16 cellular contexts compared by ENCODE assay signal in the genomic region with DNA sequence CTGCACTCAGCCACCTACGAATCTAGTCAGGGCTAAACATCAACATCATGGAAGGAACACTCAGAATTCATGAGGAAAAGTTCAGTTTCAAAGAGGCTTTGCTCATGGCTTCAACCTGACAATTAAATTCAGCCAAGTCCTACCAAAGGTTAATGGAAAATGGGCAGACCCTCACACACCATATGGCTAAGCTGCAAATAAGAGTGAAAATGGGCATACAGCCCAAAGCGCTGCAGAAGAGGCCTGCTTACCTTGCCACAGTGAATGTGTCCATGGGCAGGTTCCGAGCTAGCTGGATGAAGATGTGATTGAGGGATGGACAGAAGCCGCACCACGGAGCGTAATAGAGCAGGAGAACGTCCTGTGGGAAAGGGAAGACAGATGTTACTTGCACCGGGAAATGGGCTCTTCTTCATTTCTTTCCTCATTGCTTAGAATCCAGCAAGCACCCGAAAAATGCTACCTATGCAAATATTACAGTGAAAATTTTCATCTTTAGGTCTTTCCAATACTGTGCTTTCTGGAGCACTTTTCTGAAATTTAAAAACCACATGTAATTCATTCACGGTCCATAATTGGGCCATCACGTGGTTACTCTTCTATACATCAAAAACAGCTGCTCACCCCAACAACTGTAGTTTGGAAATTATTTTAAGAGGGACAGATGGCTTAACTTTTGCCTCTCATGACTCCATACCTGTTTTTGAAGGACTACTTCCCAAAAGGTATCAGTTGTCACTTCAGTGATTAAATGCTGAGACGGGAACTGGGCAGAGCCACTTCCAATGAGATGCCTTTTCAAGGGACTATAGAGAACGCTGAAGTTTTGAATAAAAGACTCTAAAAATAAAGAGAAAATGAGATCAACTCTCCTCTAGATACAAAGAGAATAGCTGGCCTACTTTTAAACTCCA. TPM values are rescaled to one million over a fixed set of nuclear protein-coding genes. Genes with fewer than 3 reads are reported as not detected.
DNase-seq lines count a peak whose midpoint lies in the region; ATAC-seq and TF ChIP-seq lines count a peak whose summit lies in the region.
"Had no signal": no experiment of that assay in that cellular context is flagged by ENCODE, and none has a peak within 500 bp of the region (broad histone marks: within the 10 kb centered on the region; RNA-seq: fewer than 3 reads in every experiment).

No MANE protein-coding gene starts in this region.

- 82% methylated on average over 13 of the region's 13 CpGs for WGBS in esophagus muscularis mucosa

- peaks cover 12% of the 10 kb centered on the region for H3F3A ChIP-seq in OCI-LY1 (ENCODE audit: insufficient read depth, low read length)

- H3K27ac ChIP-seq in left ventricle myocardium inferior (replicated peaks), result peak overlapping the region; percentile 34
- H3K27ac ChIP-seq in OCI-LY1 (ENCODE audit: low read depth, low read length, poor library complexity, severe bottlenecking), result peak overlapping the region; percentile 80
- H3K27ac ChIP-seq in esophagus muscularis mucosa (replicated peaks in 1 of 4), result peak overlapping the region; percentile 27 to 67 (median 55)
- H3K27ac ChIP-seq in vagina, result peak overlapping the region; percentile 39
- no peak overlapping the region for H3K27ac ChIP-seq in upper lobe of right lung
- H3K27ac ChIP-seq: RWPE1, testis had no signal

- H3K9me3 ChIP-seq in left ventricle myocardium inferior (replicated peaks), result no peaks in the 10 kb centered on the region
- H3K9me3 ChIP-seq in OCI-LY1 (ENCODE audit: low read length), result no peaks in the 10 kb centered on the region
- H3K9me3 ChIP-seq in esophagus muscularis mucosa, result no peaks in the 10 kb centered on the region
- no peaks in the 10 kb centered on the region for H3K9me3 ChIP-seq in vagina
- no peaks in the 10 kb centered on the region for H3K9me3 ChIP-seq in upper lobe of right lung
- H3K9me3 ChIP-seq: testis had no signal

- no peak overlapping the region for H2AFZ ChIP-seq in OCI-LY1 (ENCODE audit: low read length)

- no peak for TF ChIP-seq POLR2A in esophagus muscularis mucosa (IDR thresholded peaks at IDR 0.05; ENCODE audit: low read depth)
- TF ChIP-seq POLR2A in vagina (IDR thresholded peaks at IDR 0.05), result no peak

- DNase-seq in left ventricle myocardium inferior (no peak), left ventricle myocardium superior (no peak), esophagus muscularis mucosa (ENCODE audit: extremely low spot score) (no peak), vagina (ENCODE audit: extremely low spot score in 2 of 2) (no peak), cortex of kidney (lab: John Stamatoyannopoulos, UW) (no peak), DMS53 (lab: John Stamatoyannopoulos, UW) (no peak), upper lobe of right lung (no peak)
- DNase-seq: activated CD4-positive, alpha-beta T cell treated with anti-CD3 and anti-CD28 coated beads for 36 hours; effector CD8-positive, alpha-beta T cell; mesendoderm; MV-4-11; NCI-H526; T-helper 2 cell; testis had no signal

- peak overlapping the region; percentile 48 for H3K9ac ChIP-seq in OCI-LY1 (ENCODE audit: low read length)

- H3K4me1 ChIP-seq in left ventricle myocardium inferior (peaks cover 63% of the 10 kb centered on the region), OCI-LY1 (ENCODE audit: insufficient read depth, low read length, severe bottlenecking) (peaks cover 72% of the 10 kb centered on the region), esophagus muscularis mucosa (peaks cover 23 to 59% (median 54%) of the 10 kb centered on the region in 4 donors), vagina (peaks cover 10% of the 10 kb centered on the region), upper lobe of right lung (peaks cover 14% of the 10 kb centered on the region)

- peak overlapping the region; percentile 50 for H3K4me2 ChIP-seq in OCI-LY1 (ENCODE audit: low read length)

- H3K36me3 ChIP-seq in left ventricle myocardium inferior, result peaks cover 79% of the 10 kb centered on the region
- H3K36me3 ChIP-seq in OCI-LY1 (ENCODE audit: insufficient read depth, low read length), result peaks cover 71% of the 10 kb centered on the region
- H3K36me3 ChIP-seq in esophagus muscularis mucosa, result peaks cover 22 to 81% (median 61%) of the 10 kb centered on the region in 4 donors
- peaks cover 0 to 57% of the 10 kb centered on the region in 2 donors for H3K36me3 ChIP-seq in vagina
- H3K36me3 ChIP-seq in upper lobe of right lung, result peaks cover 88% of the 10 kb centered on the region

- TF ChIP-seq CTCF in left ventricle myocardium inferior (IDR thresholded peaks at IDR 0.05; ENCODE audit: borderline replicate concordance) (no peak), OCI-LY1 (IDR thresholded peaks at IDR 0.05; ENCODE audit: low read length) (no peak), esophagus muscularis mucosa (IDR thresholded peaks at IDR 0.05) (no peak), vagina (IDR thresholded peaks at IDR 0.05) (no peak), upper lobe of right lung (IDR thresholded peaks at IDR 0.05) (no peak)

- no peaks in the 10 kb centered on the region for H4K20me1 ChIP-seq in OCI-LY1 (ENCODE audit: insufficient read depth, low read length)

- H3K4me3 ChIP-seq in left ventricle myocardium inferior, result no peak overlapping the region
- peak overlapping the region; percentile 18 for H3K4me3 ChIP-seq in OCI-LY1 (ENCODE audit: low read depth, low read length, poor library complexity, severe bottlenecking)
- H3K4me3 ChIP-seq in esophagus muscularis mucosa, result no peak overlapping the region
- H3K4me3 ChIP-seq in vagina, result no peak overlapping the region
- no peak overlapping the region for H3K4me3 ChIP-seq in upper lobe of right lung
- H3K4me3 ChIP-seq: testis had no signal

- no peaks in the 10 kb centered on the region for H3K79me2 ChIP-seq in OCI-LY1 (ENCODE audit: insufficient read depth, low read length)

- TF ChIP-seq EP300 in esophagus muscularis mucosa (IDR thresholded peaks at IDR 0.05), result no peak

- ATAC-seq in left ventricle myocardium superior, result no peak
- ATAC-seq in upper lobe of right lung, result no peak
- ATAC-seq: activated CD4-positive, alpha-beta T cell treated with anti-CD3 and anti-CD28 coated beads for 36 hours had no signal

- no peaks in the 10 kb centered on the region for H3K9me2 ChIP-seq in OCI-LY1 (ENCODE audit: low read depth, low read length)

- H3K27me3 ChIP-seq in left ventricle myocardium inferior (ENCODE audit: low read depth) (no peaks in the 10 kb centered on the region), OCI-LY1 (ENCODE audit: insufficient read depth, low read length) (no peaks in the 10 kb centered on the region), esophagus muscularis mucosa (no peaks in the 10 kb centered on the region), vagina (no peaks in the 10 kb centered on the region), upper lobe of right lung (no peaks in the 10 kb centered on the region)
- H3K27me3 ChIP-seq: testis had no signal

- intact Hi-C loops in left ventricle myocardium inferior (cut with micrococcal nuclease) (no loop called here), left ventricle myocardium superior (cut with micrococcal nuclease) (no loop called here), esophagus muscularis mucosa (cut with DNase I) (no loop called here), vagina (cut with DNase I) (no loop called here), upper lobe of right lung (cut with DNase I) (no loop called here)

RNA-seq across cellular contexts. Expression of a gene that starts 19.6 kb away (rescaled TPM):
- 28.2 TPM for total RNA-seq in left ventricle myocardium inferior
- total RNA-seq in left ventricle myocardium superior, result 22.4 TPM
- 10 to 100 TPM; 30.7 to 66.9 (median 33.6) TPM for total RNA-seq in esophagus muscularis mucosa
- 23.1 TPM for total RNA-seq in vagina
- total RNA-seq in upper lobe of right lung, result 31.1 TPM

RNA-seq across cellular contexts. Expression of a gene that starts 54.8 kb away (rescaled TPM):
- total RNA-seq in left ventricle myocardium inferior (23.9 TPM), left ventricle myocardium superior (20.8 TPM), esophagus muscularis mucosa (10 to 100 TPM; 32.4 to 47.2 (median 38.2) TPM), vagina (59.4 TPM), upper lobe of right lung (99.2 TPM)
